In genomic region chr2:69087211-69087911, GRCh38 we compare ENCODE assay signal across 25 cellular contexts.
A peak's percentile ranks its signal among the peaks of the same experiment; 100 is the strongest.
DNase-seq lines count a peak whose midpoint lies in the region; ATAC-seq and TF ChIP-seq lines count a peak whose summit lies in the region.
"Had no signal": no experiment of that assay in that cellular context is flagged by ENCODE, and none has a peak within 500 bp of the region (broad histone marks: within the 10 kb centered on the region; RNA-seq: fewer than 3 reads in every experiment).

No MANE protein-coding gene starts in this region.

- peaks cover 21% of the 10 kb centered on the region for H3K36me3 ChIP-seq in GM23248 (ENCODE audit: low read depth)
- peaks cover 16% of the 10 kb centered on the region for H3K36me3 ChIP-seq in SK-N-MC (ENCODE audit: insufficient read depth, low read length)
- peaks cover 0 to 76% of the 10 kb centered on the region in 2 donors for H3K36me3 ChIP-seq in neuronal stem cell (replicated peaks in 1 of 2; ENCODE audit: control insufficient read depth in 2 of 2, insufficient read depth in 2 of 2, low read length in 2 of 2)
- H3K36me3 ChIP-seq: spleen had no signal

- no peak overlapping the region for H2AK5ac ChIP-seq in neuronal stem cell (ENCODE audit: low read depth, low read length)

- H2AFZ ChIP-seq in GM23248 = no peak overlapping the region
- no peak overlapping the region for H2AFZ ChIP-seq in neuronal stem cell (ENCODE audit: low read length)

- no peak overlapping the region for H3K23ac ChIP-seq in neuronal stem cell (ENCODE audit: low read depth, low read length, poor library complexity)

- no peak overlapping the region for H3K14ac ChIP-seq in neuronal stem cell (ENCODE audit: low read length)

- H3K27me3 ChIP-seq in GM23248 (replicated peaks; ENCODE audit: insufficient read depth) (no peaks in the 10 kb centered on the region), neuronal stem cell (ENCODE audit: control insufficient read depth in 3 of 3, insufficient read depth in 3 of 3, low read depth in 1 of 3, low read length in 3 of 3) (no peaks in the 10 kb centered on the region)
- H3K27me3 ChIP-seq: adrenal gland, dorsolateral prefrontal cortex had no signal

- no peak for ATAC-seq in GM21360 (IDR thresholded peaks at IDR 0.05; ENCODE audit: unreplicated experiment)
- ATAC-seq: activated T-cell treated with anti-CD3 and anti-CD28 coated beads, Interleukin-2, amount 50 U/mL, for 4 hours; HepG2; stimulated activated memory B cell treated with anti-CD40 and anti-IgM and Interleukin-4, amounts not matched to agents 10 μg/mL and 1 μg/mL and 100 μg/mL, for 72 hours; T-helper 17 cell had no signal

- peak overlapping the region; percentile 17 for H3K4me2 ChIP-seq in GM23248 (ENCODE audit: unreplicated experiment)
- H3K4me2 ChIP-seq in neuronal stem cell (ENCODE audit: insufficient read depth, low read length, poor library complexity, severe bottlenecking) = no peak overlapping the region
- H3K4me2 ChIP-seq: SK-N-SH had no signal

- no peaks in the 10 kb centered on the region for H3K79me1 ChIP-seq in neuronal stem cell (ENCODE audit: low read depth, low read length)

- H3K4me3 ChIP-seq in GM23248 (no peak overlapping the region), SK-N-MC (peak overlapping the region; percentile 44), foreskin fibroblast (ENCODE audit: low read depth in 1 of 2, low read length in 2 of 2) (no peak overlapping the region), neuronal stem cell (ENCODE audit: low read length in 2 of 2) (no peak overlapping the region)
- H3K4me3 ChIP-seq: adrenal gland, dorsolateral prefrontal cortex, spleen had no signal

- H3K9me3 ChIP-seq in GM23248 (ENCODE audit: low read depth) (no peaks in the 10 kb centered on the region), SK-N-MC (ENCODE audit: low read depth, low read length) (no peaks in the 10 kb centered on the region), neuronal stem cell (replicated peaks in 1 of 2; ENCODE audit: control insufficient read depth in 2 of 2, insufficient read depth in 1 of 2, low read depth in 1 of 2, low read length in 2 of 2) (no peaks in the 10 kb centered on the region)
- H3K9me3 ChIP-seq: adrenal gland, SK-N-SH, spleen had no signal

- DNase-seq in GM23248 (peak; percentile 52), SK-N-MC (ENCODE audit: low read depth, low spot score) (no peak), foreskin fibroblast (peak; percentile 31 to 58), neuronal stem cell (ENCODE audit: low spot score) (no peak), caudate nucleus (lab: John Stamatoyannopoulos, UW) (no peak), EL (no peak), NCI-H1436 (lab: John Stamatoyannopoulos, UW) (no peak)
- DNase-seq: activated CD4-positive, alpha-beta T cell treated with anti-CD3 and anti-CD28 coated beads for 48 hours; activated naive CD4-positive, alpha-beta T cell treated with Interleukin-2 at 50 U/mL for 16 hours; activated T-cell treated with anti-CD3 and anti-CD28 coated beads, Interleukin-2, amount 50 U/mL, for 4 hours; central memory CD4-positive, alpha-beta T cell; DMS79; dorsolateral prefrontal cortex; head of caudate nucleus; kidney glomerular epithelial cell; NCI-H1105; NCI-H524; SK-N-SH; spleen; stimulated activated CD4-positive, alpha-beta T cell treated with anti-CD3 and anti-CD28 coated beads, Interleukin-4, amount 100 ng/mL, for 1 hour; T-helper 17 cell had no signal

- H4K91ac ChIP-seq in neuronal stem cell (ENCODE audit: low read depth, low read length, poor library complexity) = no peak overlapping the region

- H2BK5ac ChIP-seq in neuronal stem cell (ENCODE audit: low read length) = no peak overlapping the region

- H3K79me2 ChIP-seq in GM23248 (ENCODE audit: insufficient read depth) = no peaks in the 10 kb centered on the region

- H3K9ac ChIP-seq in GM23248 (peak overlapping the region; percentile 27; the same call in 1 of the 2 replicates), SK-N-MC (ENCODE audit: insufficient read length) (no peak overlapping the region), neuronal stem cell (ENCODE audit: low read depth, low read length, poor library complexity) (peak overlapping the region; percentile 47)
- H3K9ac ChIP-seq: SK-N-SH had no signal

- H3K27ac ChIP-seq in GM23248 = peak overlapping the region; percentile 74
- H3K27ac ChIP-seq in SK-N-MC = peak overlapping the region; percentile 77
- no peak overlapping the region for H3K27ac ChIP-seq in neuronal stem cell (replicated peaks; ENCODE audit: low read length)
- no peak overlapping the region for H3K27ac ChIP-seq in caudate nucleus (ENCODE audit: low read depth, low read length)
- H3K27ac ChIP-seq: dorsolateral prefrontal cortex had no signal

- H2BK15ac ChIP-seq in neuronal stem cell (ENCODE audit: low read length) = no peak overlapping the region

- H2BK12ac ChIP-seq in neuronal stem cell (ENCODE audit: low read length) = no peak overlapping the region

- H3K9me2 ChIP-seq in GM23248 (ENCODE audit: insufficient read depth) = no peaks in the 10 kb centered on the region
- H3K9me2 ChIP-seq: SK-N-SH had no signal

- in situ Hi-C loops in GM23248 (cut with MboI) = no loop called here

- H3F3A ChIP-seq in GM23248 (ENCODE audit: insufficient read depth) = peaks cover 78% of the 10 kb centered on the region

- no peak overlapping the region for H4K8ac ChIP-seq in neuronal stem cell (ENCODE audit: low read depth, low read length)

- no peak for TF ChIP-seq CTCF in foreskin fibroblast (IDR thresholded peaks at IDR 0.05; ENCODE audit: low read depth, low read length)

- no peak overlapping the region for H2BK120ac ChIP-seq in neuronal stem cell (ENCODE audit: low read depth, low read length)

- no peak overlapping the region for H3K18ac ChIP-seq in neuronal stem cell (ENCODE audit: low read length)

- H3K4me1 ChIP-seq in GM23248 (ENCODE audit: insufficient read depth) = peaks cover 60% of the 10 kb centered on the region
- peaks cover 0 to 2% of the 10 kb centered on the region in 2 donors for H3K4me1 ChIP-seq in neuronal stem cell (ENCODE audit: control insufficient read depth in 2 of 2, insufficient read depth in 1 of 2, low read depth in 1 of 2, low read length in 2 of 2)

- no peak overlapping the region for H3K4ac ChIP-seq in neuronal stem cell (ENCODE audit: low read length)

- no peaks in the 10 kb centered on the region for H4K20me1 ChIP-seq in GM23248 (ENCODE audit: insufficient read depth)

- WGBS in GM23248 (ENCODE audit: low coverage in 1 of 2, low lambda C conversion rate in 2 of 2, missing lambda C conversion rate in 2 of 2), 2 experiments = 62 to 63% methylated on average over 5 of the region's 5 CpGs
- no CpG with 5 or more reads among the region's 5 CpGs for WGBS in neuronal stem cell (ENCODE audit: extremely low coverage in 2 of 2, insufficient read length in 2 of 2, insufficient replicate concordance in 1 of 2), 2 donors

Comparison
In these comparisons a context has a peak if more than half of its experiments do, and no peak if none do; other contexts are left out.
1. DNase-seq: peak in GM23248 (single experiment) and foreskin fibroblast (2 of 2); none in SK-N-MC (single experiment), neuronal stem cell (single experiment), caudate nucleus (0 of 61), EL (single experiment) and NCI-H1436 (single experiment).
2. H3K27ac ChIP-seq: peak in GM23248 (single experiment) and SK-N-MC (single experiment); none in neuronal stem cell (single experiment) and caudate nucleus (single experiment).